1 cellular context compared by ENCODE assay signal in genomic region chr14:77375973-77376372, GRCh38.
TF ChIP-seq lines count a peak whose summit lies in the region.

No MANE protein-coding gene starts in this region.

TF ChIP-seq in GM12878, 131 proteins besides CTCF, POLR2A, EP300 and RAD21:
- TF ChIP-seq CREB1 (IDR thresholded peaks at IDR 0.05; ENCODE audit: low read depth) (no peak), RFX5 (IDR thresholded peaks at IDR 0.05; ENCODE audit: low read depth, low read length) (no peak), ZNF207 (IDR thresholded peaks at IDR 0.05; ENCODE audit: borderline replicate concordance) (no peak), E2F4 (IDR thresholded peaks at IDR 0.05; ENCODE audit: low read depth, low read length) (no peak), ZSCAN29 (IDR thresholded peaks at IDR 0.05) (no peak), MTA3 (IDR thresholded peaks at IDR 0.05; ENCODE audit: borderline replicate concordance, low read length) (no peak), TAF1 (IDR thresholded peaks at IDR 0.05; ENCODE audit: borderline replicate concordance, low read depth, low read length) (no peak), RCOR1 (conservative IDR thresholded peaks at IDR 0.05; ENCODE audit: low read depth, low read length) (no peak), ZBED1 (IDR thresholded peaks at IDR 0.05; ENCODE audit: borderline replicate concordance) (no peak), POLR2AphosphoS5 (IDR thresholded peaks at IDR 0.05; ENCODE audit: low read length) (no peak), SMARCA5 (IDR thresholded peaks at IDR 0.05) (no peak), ZBTB4 (CRISPR knock-in tag; IDR thresholded peaks at IDR 0.05) (no peak), BCLAF1 (IDR thresholded peaks at IDR 0.05) (no peak), MLLT1 (IDR thresholded peaks at IDR 0.05) (no peak), BCL3 (IDR thresholded peaks at IDR 0.05; ENCODE audit: borderline replicate concordance, insufficient read depth, low read depth, low read length, poor library complexity, severe bottlenecking) (no peak), FOXM1 (IDR thresholded peaks at IDR 0.05; ENCODE audit: low read depth, low read length) (no peak)
